In genomic region chr7:6198687-6199595, GRCh38 we compare ENCODE assay signal across 21 cellular contexts.
A peak's percentile ranks its signal among the peaks of the same experiment; 100 is the strongest.
DNase-seq lines count a peak whose midpoint lies in the region; ATAC-seq, FAIRE-seq and TF ChIP-seq lines count a peak whose summit lies in the region.
"Had no signal": no experiment of that assay in that cellular context is flagged by ENCODE, and none has a peak within 500 bp of the region (broad histone marks: within the 10 kb centered on the region; RNA-seq: fewer than 3 reads in every experiment).

No MANE protein-coding gene starts in this region.

- H3K9me3 Mint-ChIP-seq in HFFc6 (no peaks in the 10 kb centered on the region), nephron progenitor cell (peaks cover 7% of the 10 kb centered on the region)
- H3K9me3 Mint-ChIP-seq: CD14-positive monocyte had no signal

- RAD21 ChIA-PET in GM12878 (lab: Charles Lee; ENCODE audit: unreplicated experiment): no interaction called here

- H3K9me3 ChIP-seq in GM12878 (replicated peaks; ENCODE audit: control insufficient read depth, insufficient read depth, low read length) (no peaks in the 10 kb centered on the region), iPS-15b (ENCODE audit: control insufficient read depth, insufficient read depth, low read length) (no peaks in the 10 kb centered on the region)
- H3K9me3 ChIP-seq: A549, SK-N-SH had no signal

- SMC1A ChIA-PET in GM12878 (lab: Charles Lee; ENCODE audit: uncharacterized antibody, unreplicated experiment): interaction anchor here (0.7 to 3.0 kb wide), 3 partner anchors 11 to 75 kb away, joined by 5 to 8 read pairs (median 5); no protein-coding TSS in a partner anchor

- CTCF ChIA-PET in GM12878 (lab: Yijun Ruan, JAX): interaction anchor here (1.7 kb wide), 1 partner anchor 124 kb away, joined by 4 read pairs; no protein-coding TSS in a partner anchor

- no peak for TF ChIP-seq POLR2A in GM12878 (IDR thresholded peaks at IDR 0.05; ENCODE audit: low read depth, low read length)

- H3K4me3 Mint-ChIP-seq in HFFc6 (no peak overlapping the region), nephron progenitor cell (no peak overlapping the region)
- H3K4me3 Mint-ChIP-seq: CD14-positive monocyte had no signal

- H3K27me3 Mint-ChIP-seq in HFFc6 (ENCODE audit: insufficient read depth): peaks cover 3% of the 10 kb centered on the region; the same call in 1 of the 2 replicates
- no peaks in the 10 kb centered on the region for H3K27me3 Mint-ChIP-seq in nephron progenitor cell (ENCODE audit: low read depth, poor library complexity)

- no peak overlapping the region for H2AFZ ChIP-seq in GM12878 (ENCODE audit: control insufficient read depth, low read depth, low read length)

- H3K27ac Mint-ChIP-seq in HFFc6 (peak overlapping the region; percentile 46), nephron progenitor cell (peak overlapping the region; percentile 30)
- H3K27ac Mint-ChIP-seq: CD14-positive monocyte had no signal

- TF ChIP-seq CTCF in HFFc6 (IDR thresholded peaks at IDR 0.05): no peak
- TF ChIP-seq CTCF in GM12878 (IDR thresholded peaks at IDR 0.05 in 2 of 3, conservative IDR thresholded peaks at IDR 0.05 in 1 of 3; ENCODE audit: control insufficient read depth in 2 of 3, extremely low read depth in 1 of 3, insufficient read depth in 1 of 3, low read depth in 3 of 3, low read length in 3 of 3): no peak
- TF ChIP-seq CTCF in nephron progenitor cell (IDR thresholded peaks at IDR 0.05): no peak

- H3K27me3 ChIP-seq in GM12878 (replicated peaks in 1 of 2; ENCODE audit: control insufficient read depth in 2 of 2, insufficient read depth in 2 of 2, low read length in 1 of 2): no peaks in the 10 kb centered on the region
- no peaks in the 10 kb centered on the region for H3K27me3 ChIP-seq in iPS-15b (ENCODE audit: control insufficient read depth, insufficient read depth, low read length)

- H3K4me1 ChIP-seq in GM12878 (ENCODE audit: control insufficient read depth, insufficient read depth, low read length) (no peaks in the 10 kb centered on the region), iPS-15b (ENCODE audit: control insufficient read depth, insufficient read depth, low read length) (peaks cover 13% of the 10 kb centered on the region)

- in situ Hi-C loops in GM12878 (cut with MboI): no loop called here

- peaks cover 3% of the 10 kb centered on the region for H3K79me2 ChIP-seq in GM12878 (ENCODE audit: control insufficient read depth, insufficient read depth, low read length)

- ATAC-seq in GM12878: no peak
- ATAC-seq in HG03175 (IDR thresholded peaks at IDR 0.05; ENCODE audit: unreplicated experiment): no peak
- ATAC-seq in HG02610 (IDR thresholded peaks at IDR 0.05; ENCODE audit: unreplicated experiment): no peak
- ATAC-seq: A549, PC-3 had no signal

- intact Hi-C loops in GM12878 (cut with micrococcal nuclease; ENCODE audit: unreplicated experiment): no loop called here

- 51% methylated on average over 4 of the region's 4 CpGs for WGBS in GM12878 (ENCODE audit: insufficient coverage, insufficient replicate concordance, low lambda C conversion rate, missing lambda C conversion rate)

- POLR2A ChIA-PET in GM12878 (lab: Charles Lee): interaction anchor here (0.9 kb wide), 1 partner anchor 35 kb away, joined by 3 read pairs; no protein-coding TSS in a partner anchor

- H3K9ac ChIP-seq in GM12878 (ENCODE audit: control insufficient read depth, insufficient read depth, low read length) (no peak overlapping the region), iPS-15b (ENCODE audit: low read depth, low read length) (peak overlapping the region; percentile 61)
- H3K9ac ChIP-seq: SK-N-SH had no signal

- H3K36me3 Mint-ChIP-seq in HFFc6 (ENCODE audit: low read depth) (peaks cover 16% of the 10 kb centered on the region), nephron progenitor cell (ENCODE audit: low read depth) (peaks cover 14% of the 10 kb centered on the region)
- H3K36me3 Mint-ChIP-seq: CD14-positive monocyte had no signal

- no peak for TF ChIP-seq RAD21 in GM12878 (IDR thresholded peaks at IDR 0.05; ENCODE audit: insufficient read depth, low read depth, low read length)

- H4K20me1 ChIP-seq in GM12878 (ENCODE audit: control insufficient read depth, insufficient read depth): no peaks in the 10 kb centered on the region

- no peak overlapping the region for H3K27ac ChIP-seq in GM12878 (ENCODE audit: control insufficient read depth, insufficient read depth)
- H3K27ac ChIP-seq: A549 had no signal

- H3K36me3 ChIP-seq in GM12878 (ENCODE audit: control insufficient read depth in 2 of 2, insufficient read depth in 2 of 2, low read length in 1 of 2) (no peaks in the 10 kb centered on the region; a peak in 2 of 4 replicates), iPS-15b (ENCODE audit: control insufficient read depth, insufficient read depth, low read length) (no peaks in the 10 kb centered on the region)

- TF ChIP-seq EP300 in GM12878 (IDR thresholded peaks at IDR 0.05; ENCODE audit: borderline replicate concordance in 1 of 2, control insufficient read depth in 1 of 2, low read depth in 2 of 2, low read length in 2 of 2): no peak

- no peak overlapping the region for H3K4me2 ChIP-seq in GM12878 (ENCODE audit: control insufficient read depth, insufficient read depth)
- H3K4me2 ChIP-seq: A549, SK-N-SH had no signal

- H3K4me1 Mint-ChIP-seq in HFFc6 (ENCODE audit: low read depth) (peaks cover 46% of the 10 kb centered on the region), nephron progenitor cell (peaks cover 32% of the 10 kb centered on the region)
- H3K4me1 Mint-ChIP-seq: CD14-positive monocyte had no signal

- H3K4me3 ChIP-seq in GM12878 (no peak overlapping the region), iPS-15b (ENCODE audit: low read depth, low read length) (no peak overlapping the region)
- H3K4me3 ChIP-seq: A549 had no signal

- BruUV-seq in GM12878 (replicated peaks; lab: Mats Ljungman, UMichigan): no TSS peak

- DNase-seq in HFFc6: no peak
- no peak for DNase-seq in GM12878 (ENCODE audit: low read depth, low spot score)
- DNase-seq in nephron progenitor cell: no peak
- no peak for DNase-seq in SHP77 (lab: John Stamatoyannopoulos, UW)
- DNase-seq in NCI-H526 (lab: John Stamatoyannopoulos, UW): no peak
- DNase-seq: COR-L47; GOT3; Kasumi-1; NCI-H2029 treated with DMSO at 0.1 percent for 48 hours; NCI-H226; NCI-H526 treated with DMSO at 0.1 percent for 48 hours; NK-92 treated with Interleukin-12 subunit alpha and Interleukin-12 subunit beta, amount 100 ng/mL, for 24 hours; PC-3; SK-N-SH had no signal

- FAIRE-seq in GM12878 (lab: Jason Lieb, UNC): peak; percentile 23
- FAIRE-seq: A549, GM18507, GM19239 had no signal

TF ChIP-seq in GM12878, 131 proteins besides CTCF, POLR2A, EP300 and RAD21:
- TF ChIP-seq BACH1 (IDR thresholded peaks at IDR 0.05; ENCODE audit: borderline replicate concordance) (no peak), PML (IDR thresholded peaks at IDR 0.05; ENCODE audit: low read length) (no peak), POU2F2 (IDR thresholded peaks at IDR 0.05; ENCODE audit: borderline replicate concordance, low read depth, low read length) (no peak)
- TF ChIP-seq, protein P1, sequence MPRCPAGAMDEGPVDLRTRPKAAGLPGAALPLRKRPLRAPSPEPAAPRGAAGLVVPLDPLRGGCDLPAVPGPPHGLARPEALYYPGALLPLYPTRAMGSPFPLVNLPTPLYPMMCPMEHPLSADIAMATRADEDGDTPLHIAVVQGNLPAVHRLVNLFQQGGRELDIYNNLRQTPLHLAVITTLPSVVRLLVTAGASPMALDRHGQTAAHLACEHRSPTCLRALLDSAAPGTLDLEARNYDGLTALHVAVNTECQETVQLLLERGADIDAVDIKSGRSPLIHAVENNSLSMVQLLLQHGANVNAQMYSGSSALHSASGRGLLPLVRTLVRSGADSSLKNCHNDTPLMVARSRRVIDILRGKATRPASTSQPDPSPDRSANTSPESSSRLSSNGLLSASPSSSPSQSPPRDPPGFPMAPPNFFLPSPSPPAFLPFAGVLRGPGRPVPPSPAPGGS (IDR thresholded peaks at IDR 0.05; ENCODE audit: borderline replicate concordance, insufficient read depth, low read depth, low read length, poor library complexity, severe bottlenecking): no peak
